10 cellular contexts compared by ENCODE assay signal in genomic region chr1:2468041-2468472, GRCh38. TPM values are rescaled to one million over a fixed set of nuclear protein-coding genes. Genes with fewer than 3 reads are reported as not detected.
A peak's percentile ranks its signal among the peaks of the same experiment; 100 is the strongest.
DNase-seq lines count a peak whose midpoint lies in the region; ATAC-seq, FAIRE-seq and TF ChIP-seq lines count a peak whose summit lies in the region.
"Had no signal": no experiment of that assay in that cellular context is flagged by ENCODE, and none has a peak within 500 bp of the region (broad histone marks: within the 10 kb centered on the region; RNA-seq: fewer than 3 reads in every experiment).

No MANE protein-coding gene starts in this region.

- WGBS in sigmoid colon, 2 donors: 30% methylated on average over 14 of the region's 14 CpGs

- H3K27me3 Mint-ChIP-seq in neural progenitor cell (ENCODE audit: insufficient read depth, low read depth): peaks cover 15% of the 10 kb centered on the region

- peaks cover 25% of the 10 kb centered on the region for H3K27me3 ChIP-seq in neural progenitor cell
- H3K27me3 ChIP-seq in sigmoid colon: peaks cover 11 to 99% (median 79%) of the 10 kb centered on the region in 3 donors

- H3K27ac ChIP-seq in neural progenitor cell: no peak overlapping the region
- no peak overlapping the region for H3K27ac ChIP-seq in sigmoid colon

- DNase-seq in GM10266 (ENCODE audit: extremely low spot score) (peak; percentile 69), T follicular helper cell (ENCODE audit: low read depth) (peak; percentile 25), astrocyte of the spinal cord (ENCODE audit: low read depth, low spot score) (peak; percentile 20), neural progenitor cell (ENCODE audit: low spot score) (peak; percentile 90), D721Med (ENCODE audit: insufficient read length, low spot score) (no peak), sigmoid colon (no peak), D341Med (ENCODE audit: low spot score) (no peak)
- DNase-seq: NCI-H2171 treated with DMSO at 0.1 percent for 48 hours, nucleus accumbens had no signal

- TF ChIP-seq EP300 in sigmoid colon (IDR thresholded peaks at IDR 0.05): no peak

- H3K36me3 Mint-ChIP-seq in neural progenitor cell: no peaks in the 10 kb centered on the region

- no peaks in the 10 kb centered on the region for H3F3A ChIP-seq in neural progenitor cell (ENCODE audit: low read depth)

- peaks cover 19% of the 10 kb centered on the region for H3K4me1 Mint-ChIP-seq in neural progenitor cell

- no peaks in the 10 kb centered on the region for H3K9me3 ChIP-seq in neural progenitor cell (ENCODE audit: low read depth)
- H3K9me3 ChIP-seq in sigmoid colon: no peaks in the 10 kb centered on the region

- H3K79me2 ChIP-seq in neural progenitor cell (ENCODE audit: low read depth): no peaks in the 10 kb centered on the region

- no peaks in the 10 kb centered on the region for H3K9me3 Mint-ChIP-seq in neural progenitor cell

- no peak overlapping the region for H3K4me3 Mint-ChIP-seq in neural progenitor cell

- no peak for ATAC-seq in HG03457 (IDR thresholded peaks at IDR 0.05; ENCODE audit: unreplicated experiment)

- H2AFZ ChIP-seq in neural progenitor cell (replicated peaks): no peak overlapping the region

- H3K27ac Mint-ChIP-seq in neural progenitor cell: no peak overlapping the region

- in situ Hi-C loops in astrocyte of the spinal cord (cut with HindIII; ENCODE audit: low sequenced_read_pairs): no loop called here

- H3K4me2 ChIP-seq in neural progenitor cell: no peak overlapping the region

- H3K9ac ChIP-seq in neural progenitor cell: no peak overlapping the region

- TF ChIP-seq CTCF in GM10266 (IDR thresholded peaks at IDR 0.05; ENCODE audit: control insufficient read depth, insufficient read depth, low read depth, missing control alignments) (no peak), astrocyte of the spinal cord (IDR thresholded peaks at IDR 0.05; ENCODE audit: low read depth, low read length) (no peak), neural progenitor cell (IDR thresholded peaks at IDR 0.05) (no peak), D721Med (IDR thresholded peaks at IDR 0.05; ENCODE audit: insufficient read depth, missing control alignments) (no peak), sigmoid colon (IDR thresholded peaks at IDR 0.05) (no peak)

- peaks cover 28% of the 10 kb centered on the region for H4K20me1 ChIP-seq in neural progenitor cell (ENCODE audit: low read depth)

- H3K4me1 ChIP-seq in neural progenitor cell (peaks cover 13% of the 10 kb centered on the region), sigmoid colon (no peaks in the 10 kb centered on the region)

- H3K4me3 ChIP-seq in astrocyte of the spinal cord (ENCODE audit: low read depth, low read length) (no peak overlapping the region), neural progenitor cell (no peak overlapping the region), sigmoid colon (no peak overlapping the region)

- H3K36me3 ChIP-seq in neural progenitor cell (no peaks in the 10 kb centered on the region), sigmoid colon (no peaks in the 10 kb centered on the region)

- TF ChIP-seq POLR2A in sigmoid colon (IDR thresholded peaks at IDR 0.05): no peak

- no peak for FAIRE-seq in D721Med (lab: Jason Lieb, UNC)

- intact Hi-C loops in sigmoid colon (cut with DNase I): no loop called here

RNA-seq across cellular contexts. Expression of gene PLCH2, which starts 8.0 kb away (rescaled TPM):
- total RNA-seq in neural progenitor cell (ENCODE audit: low replicate concordance): 0.54 and 2.0 TPM in 2 replicates
- total RNA-seq in sigmoid colon: 1 to 10 TPM in 2 of 4 donors, under 1 TPM in 1, not detected in 1; 0.54 to 1.7 (median 1.1) TPM
- polyA plus RNA-seq in sigmoid colon: 1 to 10 TPM in 1 of 3 donors, under 1 TPM in 1, not detected in 1; 0.60 to 3.8 TPM

RNA-seq across cellular contexts. Expression of gene PEX10, which starts 55.7 kb away (rescaled TPM):
- total RNA-seq in neural progenitor cell (ENCODE audit: low replicate concordance): 15.1 and 39.3 TPM in 2 replicates
- total RNA-seq in sigmoid colon: 10 to 100 TPM; 12.8 to 17.0 (median 15.0) TPM
- polyA plus RNA-seq in sigmoid colon: 10 to 100 TPM in 2 of 3 donors, 1 to 10 TPM in 1; 9.9 to 21.9 (median 12.6) TPM

RNA-seq across cellular contexts. Expression of gene PANK4, which starts 58.3 kb away (rescaled TPM):
- total RNA-seq in neural progenitor cell (ENCODE audit: low replicate concordance) (30.6 and 53.9 TPM in 2 replicates), sigmoid colon (10 to 100 TPM; 23.6 to 37.7 (median 27.9) TPM)
- 10 to 100 TPM; 11.4 to 25.4 (median 13.4) TPM for polyA plus RNA-seq in sigmoid colon

Comparison
In these comparisons a context has a peak if more than half of its experiments do, and no peak if none do; other contexts are left out.
1. DNase-seq: peak in GM10266 (single experiment), T follicular helper cell (single experiment), astrocyte of the spinal cord (single experiment) and neural progenitor cell (single experiment); none in D721Med (single experiment), sigmoid colon (single experiment) and D341Med (single experiment).